In genomic region chr1:43910359-43910758, GRCh38 we compare ENCODE assay signal across 23 cellular contexts. TPM values are rescaled to one million over a fixed set of nuclear protein-coding genes. Genes with fewer than 3 reads are reported as not detected.
DNase-seq lines count a peak whose midpoint lies in the region; ATAC-seq and TF ChIP-seq lines count a peak whose summit lies in the region.
"Had no signal": no experiment of that assay in that cellular context is flagged by ENCODE, and none has a peak within 500 bp of the region (broad histone marks: within the 10 kb centered on the region; RNA-seq: fewer than 3 reads in every experiment).

No MANE protein-coding gene starts in this region.

- DNase-seq in HCT116 (ENCODE audit: low read depth, low spot score), result no peak
- DNase-seq in OCI-M1 (lab: John Stamatoyannopoulos, UW), result peak; percentile 12
- peak; percentile 47 for DNase-seq in coronary artery (ENCODE audit: low spot score)
- DNase-seq in GM03348 (ENCODE audit: low spot score), result no peak
- DNase-seq in NCI-H187 (lab: John Stamatoyannopoulos, UW), result no peak
- DNase-seq: Caco-2; CD4-positive, CD25-positive, alpha-beta regulatory T cell; DMS 273 treated with DMSO at 0.1 percent for 48 hours; GM23248; H9; NCI-H1092; NCI-H1436; NCI-H2029; NCI-H226; NCI-H524; Peyer's patch; T-helper 2 cell had no signal

- CTCF ChIA-PET in HCT116 (lab: Charles Lee), result interaction anchor here (2.1 to 4.5 kb wide), 2 partner anchors 24 to 147 kb away, joined by 8 to 20 read pairs; partner anchors contain the start of gene ARTN

- H4K20me1 ChIP-seq in HCT116 (ENCODE audit: insufficient read depth), result no peaks in the 10 kb centered on the region

- TF ChIP-seq POLR2A in HCT116 (IDR thresholded peaks at IDR 0.05; ENCODE audit: borderline replicate concordance, extremely low read depth, insufficient read depth, insufficient read length), result no peak

- ATAC-seq in HCT116, result no peak
- no peak for ATAC-seq in GM21576 (IDR thresholded peaks at IDR 0.05; ENCODE audit: unreplicated experiment)
- ATAC-seq in HG02973 (IDR thresholded peaks at IDR 0.05; ENCODE audit: unreplicated experiment), result no peak
- ATAC-seq: Right ventricle myocardium inferior had no signal

- H2AFZ ChIP-seq in HCT116 (ENCODE audit: low read depth, low read length, poor library complexity, severe bottlenecking), result no peak overlapping the region
- H2AFZ ChIP-seq: GM23248 had no signal

- no peak overlapping the region for H3K27ac ChIP-seq in HCT116 (ENCODE audit: low read depth, low read length)
- no peak overlapping the region for H3K27ac ChIP-seq in coronary artery
- H3K27ac ChIP-seq: GM23248, Peyer's patch had no signal

- intact Hi-C loops in HCT116 (cut with micrococcal nuclease), result no loop called here

- RAD21 ChIA-PET in HCT116 (lab: Charles Lee; ENCODE audit: low non-redundant PET in 1 of 2, low total read pairs in 2 of 2, uncharacterized antibody in 2 of 2, unreplicated experiment in 2 of 2), result interaction anchor here (0.7 to 0.9 kb wide), 3 partner anchors 100 to 147 kb away, joined by 3 read pairs; no protein-coding TSS in a partner anchor

- H3K9me3 ChIP-seq in HCT116 (ENCODE audit: control insufficient read depth in 1 of 2, insufficient read depth in 1 of 2, low read depth in 1 of 2, low read length in 2 of 2), result no peaks in the 10 kb centered on the region
- H3K9me3 ChIP-seq: Caco-2, Peyer's patch had no signal

- H3K4me2 ChIP-seq in HCT116 (ENCODE audit: low read length), result no peak overlapping the region

- no peaks in the 10 kb centered on the region for H3K36me3 ChIP-seq in HCT116 (ENCODE audit: control insufficient read depth in 1 of 2, insufficient read depth in 2 of 2, low read length in 2 of 2)
- H3K36me3 ChIP-seq: Peyer's patch had no signal

- H3K9ac ChIP-seq in HCT116 (ENCODE audit: low read length), result no peak overlapping the region
- H3K9ac ChIP-seq: GM23248 had no signal

- no peaks in the 10 kb centered on the region for H3K9me2 ChIP-seq in HCT116 (ENCODE audit: insufficient read depth)

- TF ChIP-seq RAD21 in HCT116 (IDR thresholded peaks at IDR 0.05; ENCODE audit: low read depth), result peak; percentile 41

- POLR2A ChIA-PET in HCT116 (lab: Charles Lee), result no interaction called here

- H3K79me2 ChIP-seq in HCT116 (ENCODE audit: insufficient read depth, low read length), result no peaks in the 10 kb centered on the region

- TF ChIP-seq CTCF in GM12873 (IDR thresholded peaks at IDR 0.05; ENCODE audit: insufficient read depth, low read depth, low read length, missing control alignments) (peak; percentile 28), HCT116 (IDR thresholded peaks at IDR 0.05 in 2 of 3, conservative IDR thresholded peaks at IDR 0.05 in 1 of 3; ENCODE audit: borderline replicate concordance in 1 of 3, insufficient read depth in 1 of 3, low read depth in 2 of 3, low read length in 2 of 3) (no peak), coronary artery (IDR thresholded peaks at IDR 0.05) (no peak)

- peaks cover 0 to 26% of the 10 kb centered on the region in 2 experiments; a peak in 2 of 4 replicates for H3K4me1 ChIP-seq in HCT116 (ENCODE audit: control insufficient read depth in 1 of 2, insufficient read depth in 2 of 2, low read length in 2 of 2)
- H3K4me1 ChIP-seq: Caco-2 had no signal

- BruUV-seq in HCT116 (replicated peaks; lab: Mats Ljungman, UMichigan), result no TSS peak

- peaks cover 9% of the 10 kb centered on the region; the same call in 1 of the 2 replicates for H3K27me3 ChIP-seq in HCT116 (ENCODE audit: insufficient read depth, low read length)
- H3K27me3 ChIP-seq: Peyer's patch had no signal

- H3K4me3 ChIP-seq in HCT116 (replicated peaks in 1 of 2; ENCODE audit: low read depth in 1 of 2, low read length in 2 of 2), result no peak overlapping the region
- H3K4me3 ChIP-seq in coronary artery, result no peak overlapping the region
- H3K4me3 ChIP-seq: GM23248, Peyer's patch had no signal

TF ChIP-seq in HCT116, 20 proteins besides CTCF, POLR2A, EP300 and RAD21:
- TF ChIP-seq SP1 (IDR thresholded peaks at IDR 0.05; ENCODE audit: low read depth), result no peak
TF ChIP-seq in HCT116: peak in this region for 0.

RNA-seq across cellular contexts. Expression of gene ARTN, which starts 23.2 kb away (rescaled TPM):
- 36.4 TPM for total RNA-seq in HCT116 (2021; ENCODE audit: unreplicated experiment)
- 46.0 and 46.3 TPM in 2 replicates for polyA plus RNA-seq in HCT116 (2012)
- total RNA-seq: Caco-2, G401, SK-MEL-5 had no signal
- polyA plus RNA-seq: CD4-positive, CD25-positive, alpha-beta regulatory T cell; GM23248 had no signal

RNA-seq across cellular contexts. Expression of gene IPO13, which starts 36.4 kb away (rescaled TPM):
- total RNA-seq in HCT116 (2021; ENCODE audit: unreplicated experiment), result 18.7 TPM
- 16.2 and 18.9 TPM in 2 replicates for polyA plus RNA-seq in HCT116 (2012)

RNA-seq across cellular contexts. Expression of gene DPH2, which starts 59.5 kb away (rescaled TPM):
- 53.2 TPM for total RNA-seq in HCT116 (2021; ENCODE audit: unreplicated experiment)
- 31.5 and 32.2 TPM in 2 replicates for polyA plus RNA-seq in HCT116 (2012)

Comparison
In these comparisons a context has a peak if more than half of its experiments do, and no peak if none do; other contexts are left out.
1. DNase-seq: peak in OCI-M1 (single experiment) and coronary artery (single experiment); none in HCT116 (single experiment), GM03348 (single experiment) and NCI-H187 (0 of 2).